Comparison of ENCODE assay signal across 20 cellular contexts in the genomic region with DNA sequence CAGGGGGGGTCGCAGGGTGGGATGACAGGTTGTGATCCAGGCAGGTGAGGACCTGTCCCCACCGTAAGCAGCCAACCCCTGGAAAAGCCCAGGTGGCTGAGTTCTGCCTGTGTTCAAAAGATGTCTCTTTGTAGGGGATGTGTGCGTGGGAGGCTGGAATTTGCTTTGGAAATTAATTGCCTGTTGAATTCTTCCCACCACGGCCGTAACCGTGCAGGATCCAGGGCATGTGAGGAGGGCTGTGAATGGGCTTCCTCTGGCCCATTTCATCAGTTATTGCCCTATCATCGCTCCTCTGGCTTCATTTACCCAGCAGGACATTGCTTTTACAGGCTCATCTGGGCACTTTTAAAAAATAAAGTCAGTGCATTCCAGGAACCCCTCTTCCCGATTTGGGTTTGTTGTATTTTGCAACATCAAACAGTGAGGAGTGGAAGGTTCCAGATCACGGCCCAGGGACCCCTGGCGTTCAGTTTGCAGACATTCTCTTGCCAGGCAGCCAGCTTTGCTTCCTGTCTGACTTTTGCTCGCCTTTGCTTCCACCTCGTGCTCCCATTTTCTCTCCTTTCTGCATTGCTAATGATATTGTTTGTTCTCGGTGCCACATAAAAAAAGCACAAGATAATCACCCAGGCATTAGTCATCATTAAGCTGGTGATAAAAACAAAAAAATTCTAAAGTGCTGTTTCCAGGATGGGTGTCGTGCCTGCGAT.
A peak's percentile ranks its signal among the peaks of the same experiment; 100 is the strongest.
DNase-seq lines count a peak whose midpoint lies in the region; ATAC-seq and TF ChIP-seq lines count a peak whose summit lies in the region.
"Had no signal": no experiment of that assay in that cellular context is flagged by ENCODE, and none has a peak within 500 bp of the region (broad histone marks: within the 10 kb centered on the region; RNA-seq: fewer than 3 reads in every experiment).

No MANE protein-coding gene starts in this region.

- no peak overlapping the region for H3K4me2 ChIP-seq in Karpas-422 (ENCODE audit: low read depth, low read length, poor library complexity, severe bottlenecking)

- no peak overlapping the region for H3K9ac ChIP-seq in Karpas-422 (ENCODE audit: low read length)

- no peak overlapping the region for H3K27ac ChIP-seq in Karpas-422 (ENCODE audit: low read length)
- H3K27ac ChIP-seq: C4-2B had no signal

- in situ Hi-C loops in astrocyte of the cerebellum (cut with HindIII; ENCODE audit: low sequenced_read_pairs): no loop called here

- no peak for ATAC-seq in GM21515 (IDR thresholded peaks at IDR 0.05; ENCODE audit: unreplicated experiment)
- ATAC-seq: GM12878, Panc1, SK-N-SH treated with all-trans-retinoic acid at 6 μM for 48 hours had no signal

- peaks cover 3% of the 10 kb centered on the region for H3K4me1 Mint-ChIP-seq in type B pancreatic cell (ENCODE audit: unreplicated experiment)

- H4K20me1 ChIP-seq in Karpas-422 (ENCODE audit: insufficient read depth, low read depth, low read length): no peaks in the 10 kb centered on the region

- H3K27me3 ChIP-seq in Karpas-422 (ENCODE audit: low read length): no peaks in the 10 kb centered on the region

- TF ChIP-seq CTCF in astrocyte of the cerebellum (IDR thresholded peaks at IDR 0.05; ENCODE audit: low read depth, low read length, missing control alignments) (peak; percentile 42), type B pancreatic cell (conservative IDR thresholded peaks at IDR 0.05) (peak; percentile 44)

- H3K36me3 Mint-ChIP-seq in type B pancreatic cell: no peaks in the 10 kb centered on the region

- H3K9me3 ChIP-seq in Karpas-422 (ENCODE audit: low read length): no peaks in the 10 kb centered on the region
- H3K9me3 ChIP-seq: HAP-1 had no signal

- H3K9me3 Mint-ChIP-seq in type B pancreatic cell: no peaks in the 10 kb centered on the region

- H3K27ac Mint-ChIP-seq in type B pancreatic cell: no peak overlapping the region

- no peak overlapping the region for H3K4me3 Mint-ChIP-seq in type B pancreatic cell

- DNase-seq in Karpas-422 (peak; percentile 48), astrocyte of the cerebellum (ENCODE audit: low read depth) (no peak), left kidney (ENCODE audit: low read depth, low spot score) (peak; percentile 92), type B pancreatic cell (ENCODE audit: extremely low spot score, unreplicated experiment) (no peak), globus pallidus (ENCODE audit: low spot score) (no peak), NOMO-1 (lab: John Stamatoyannopoulos, UW; ENCODE audit: unreplicated experiment in 2 of 2) (no peak), NCI-H748 (lab: John Stamatoyannopoulos, UW; ENCODE audit: unreplicated experiment) (no peak)
- DNase-seq: COR-L47, DMS53, KBM-7, NCI-H1092, NCI-H1694, NCI-H69, Right ventricle myocardium superior had no signal

- H3K9me2 ChIP-seq in Karpas-422 (replicated peaks; ENCODE audit: insufficient read depth, low read length): no peaks in the 10 kb centered on the region

- H3K4me3 ChIP-seq in Karpas-422 (ENCODE audit: low read length) (no peak overlapping the region), astrocyte of the cerebellum (ENCODE audit: low read depth, low read length) (no peak overlapping the region)
- H3K4me3 ChIP-seq: GM12878, HAP-1 had no signal

- no peaks in the 10 kb centered on the region for H3K79me2 ChIP-seq in Karpas-422 (ENCODE audit: low read length)

- H3K4me1 ChIP-seq in Karpas-422 (ENCODE audit: low read length): no peaks in the 10 kb centered on the region
- H3K4me1 ChIP-seq: HAP-1 had no signal

- no peaks in the 10 kb centered on the region for H3K36me3 ChIP-seq in Karpas-422 (ENCODE audit: insufficient read depth, low read length)
- H3K36me3 ChIP-seq: HAP-1 had no signal

- H2AFZ ChIP-seq in Karpas-422 (ENCODE audit: low read length): no peak overlapping the region

- no peaks in the 10 kb centered on the region for H3K27me3 Mint-ChIP-seq in type B pancreatic cell

Comparison
In these comparisons a context has a peak if more than half of its experiments do, and no peak if none do; other contexts are left out.
1. DNase-seq: peak in Karpas-422 (single experiment) and left kidney (single experiment); none in astrocyte of the cerebellum (single experiment), type B pancreatic cell (single experiment), globus pallidus (single experiment), NOMO-1 (0 of 2) and NCI-H748 (single experiment).